In the genomic region with DNA sequence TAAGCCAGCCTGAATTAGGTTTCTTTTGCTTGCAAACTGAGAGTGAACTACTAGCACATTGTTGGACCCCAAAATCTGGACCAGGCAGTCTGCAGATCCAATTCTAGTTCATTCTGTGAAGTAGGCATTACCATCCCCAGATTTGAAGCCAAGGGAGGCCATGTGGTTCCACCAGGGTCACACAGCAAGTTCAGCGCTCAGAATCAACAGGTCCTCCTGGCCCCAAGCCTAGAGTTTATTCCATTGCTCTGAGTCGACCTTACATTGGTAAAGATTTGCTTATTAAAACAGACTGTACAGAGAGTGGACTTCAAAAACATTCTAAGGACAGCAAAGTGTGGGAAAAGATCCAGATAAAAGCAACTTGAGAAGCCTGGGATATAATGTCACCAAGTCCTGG, we compare ENCODE assay signal across 29 cellular contexts. TPM values are rescaled to one million over a fixed set of nuclear protein-coding genes. Genes with fewer than 3 reads are reported as not detected.
DNase-seq lines count a peak whose midpoint lies in the region; ATAC-seq and TF ChIP-seq lines count a peak whose summit lies in the region.
"Had no signal": no experiment of that assay in that cellular context is flagged by ENCODE, and none has a peak within 500 bp of the region (broad histone marks: within the 10 kb centered on the region; RNA-seq: fewer than 3 reads in every experiment).

No MANE protein-coding gene starts in this region.

- TF ChIP-seq CTCF in chondrocyte (IDR thresholded peaks at IDR 0.05) (no peak), osteocyte (IDR thresholded peaks at IDR 0.05) (no peak), uterus (IDR thresholded peaks at IDR 0.05) (no peak), endodermal cell (conservative IDR thresholded peaks at IDR 0.05) (no peak)

- H3K27ac ChIP-seq in uterus = peak overlapping the region in 1 of 2 donors; percentile 86
- no peak overlapping the region for H3K27ac ChIP-seq in endodermal cell (ENCODE audit: low read depth, low read length)
- H3K27ac ChIP-seq: A549, C4-2B, RWPE1 had no signal

- WGBS in endodermal cell (ENCODE audit: insufficient coverage in 1 of 2, insufficient read length in 1 of 2), 2 experiments = 90 to 97% methylated on average over 2 of the region's 2 CpGs

- no peaks in the 10 kb centered on the region for H3K36me3 ChIP-seq in MG63
- no peaks in the 10 kb centered on the region for H3K36me3 ChIP-seq in uterus
- no peaks in the 10 kb centered on the region for H3K36me3 ChIP-seq in endodermal cell (ENCODE audit: control insufficient read depth, insufficient read depth, low read length)
- H3K36me3 ChIP-seq: HAP-1 had no signal

- no peak for TF ChIP-seq POLR2A in uterus (IDR thresholded peaks at IDR 0.05)

- H3K4me3 Mint-ChIP-seq in chondrocyte (ENCODE audit: unreplicated experiment) = no peak overlapping the region
- H3K4me3 Mint-ChIP-seq in osteocyte (ENCODE audit: unreplicated experiment) = no peak overlapping the region
- no peak overlapping the region for H3K4me3 Mint-ChIP-seq in endodermal cell
- H3K4me3 Mint-ChIP-seq: B cell; CD8-positive, alpha-beta memory T cell had no signal

- H3K9ac ChIP-seq in endodermal cell (ENCODE audit: extremely low read depth, low read length, poor library complexity, severe bottlenecking) = no peak overlapping the region

- H3K27me3 Mint-ChIP-seq in chondrocyte (ENCODE audit: low read depth) (no peaks in the 10 kb centered on the region), osteocyte (ENCODE audit: unreplicated experiment) (no peaks in the 10 kb centered on the region), endodermal cell (ENCODE audit: insufficient read depth) (no peaks in the 10 kb centered on the region)

- ATAC-seq in GM19397 (IDR thresholded peaks at IDR 0.05; ENCODE audit: unreplicated experiment) = no peak
- ATAC-seq: GM12878 had no signal

- H3K4me3 ChIP-seq in MG63 (no peak overlapping the region), uterus (no peak overlapping the region), endodermal cell (ENCODE audit: low read length) (no peak overlapping the region)
- H3K4me3 ChIP-seq: A549, GM12878, HAP-1 had no signal

- H3K9me3 Mint-ChIP-seq in chondrocyte (ENCODE audit: low read depth) (no peaks in the 10 kb centered on the region), osteocyte (ENCODE audit: unreplicated experiment) (no peaks in the 10 kb centered on the region), endodermal cell (no peaks in the 10 kb centered on the region)
- H3K9me3 Mint-ChIP-seq: CD8-positive, alpha-beta memory T cell had no signal

- DNase-seq in MG63 (peak; percentile 39), chondrocyte (ENCODE audit: low spot score) (no peak), osteocyte (ENCODE audit: extremely low spot score, unreplicated experiment) (no peak), uterus (no peak), endodermal cell (no peak)
- no peak for DNase-seq in activated CD8-positive, alpha-beta memory T cell treated with anti-CD3 and anti-CD28 coated beads for 24 hours
- DNase-seq: CD8-positive, alpha-beta memory T cell; DMS 273 treated with DMSO at 0.1 percent for 48 hours; DMS79; EL; GDM1; GOT3; Kasumi-1; NCI-H1105 treated with DMSO at 0.1 percent for 48 hours; NCI-H146; NCI-H1930; NCI-H2107; NCI-H446 treated with DMSO at 0.1 percent for 48 hours; NCI-H526; NK-92 treated with Interleukin-12 subunit alpha and Interleukin-12 subunit beta, amount 100 ng/mL, for 24 hours; SHP77 had no signal

- H3K36me3 Mint-ChIP-seq in chondrocyte (ENCODE audit: low read depth) = no peaks in the 10 kb centered on the region
- H3K36me3 Mint-ChIP-seq in osteocyte (ENCODE audit: unreplicated experiment) = no peaks in the 10 kb centered on the region
- no peaks in the 10 kb centered on the region for H3K36me3 Mint-ChIP-seq in endodermal cell (ENCODE audit: low read depth)
- H3K36me3 Mint-ChIP-seq: CD8-positive, alpha-beta memory T cell; IgD-negative memory B cell had no signal

- intact Hi-C loops in uterus (cut with DNase I; ENCODE audit: low total_unique reads) = no loop called here

- no peaks in the 10 kb centered on the region for H3K9me3 ChIP-seq in MG63
- no peaks in the 10 kb centered on the region for H3K9me3 ChIP-seq in uterus
- H3K9me3 ChIP-seq in endodermal cell (ENCODE audit: control insufficient read depth, low read length) = no peaks in the 10 kb centered on the region
- H3K9me3 ChIP-seq: A549, HAP-1 had no signal

- H3K4me1 ChIP-seq in uterus (peaks cover 13 to 29% of the 10 kb centered on the region in 2 donors), endodermal cell (ENCODE audit: control insufficient read depth, insufficient read depth, low read length) (no peaks in the 10 kb centered on the region)
- H3K4me1 ChIP-seq: HAP-1 had no signal

- H3K27ac Mint-ChIP-seq in chondrocyte (ENCODE audit: unreplicated experiment) (peak overlapping the region; percentile 57), osteocyte (ENCODE audit: unreplicated experiment) (peak overlapping the region; percentile 23), endodermal cell (no peak overlapping the region)
- H3K27ac Mint-ChIP-seq: B cell; CD8-positive, alpha-beta memory T cell; IgD-negative memory B cell had no signal

- peaks cover 51% of the 10 kb centered on the region for H3K4me1 Mint-ChIP-seq in chondrocyte (ENCODE audit: low read depth)
- peaks cover 60% of the 10 kb centered on the region for H3K4me1 Mint-ChIP-seq in osteocyte (ENCODE audit: unreplicated experiment)
- no peaks in the 10 kb centered on the region for H3K4me1 Mint-ChIP-seq in endodermal cell
- H3K4me1 Mint-ChIP-seq: B cell; CD8-positive, alpha-beta memory T cell had no signal

- H3K27me3 ChIP-seq in MG63 = no peaks in the 10 kb centered on the region
- no peaks in the 10 kb centered on the region for H3K27me3 ChIP-seq in uterus
- no peaks in the 10 kb centered on the region for H3K27me3 ChIP-seq in endodermal cell (ENCODE audit: control insufficient read depth, insufficient read depth, low read length, poor library complexity, severe bottlenecking)

RNA-seq across cellular contexts. Expression of gene AFAP1L2, which starts 50.9 kb away (rescaled TPM):
- total RNA-seq in MG63 (2014; rRNA removed; shearing (Covaris generic); ENCODE audit: low replicate concordance) = 3.4 and 3.8 TPM in 2 replicates
- 1.6 to 2.9 TPM (median 1.8 TPM) in 3 replicates for total RNA-seq in chondrocyte
- 4.0 and 5.7 TPM in 2 replicates for total RNA-seq in osteocyte
- total RNA-seq in uterus = 10 to 100 TPM; 28.4 to 86.6 (median 48.6) TPM
- total RNA-seq in endodermal cell = 1 to 10 TPM; 1.5 to 2.2 TPM
- polyA plus RNA-seq in endodermal cell (2013, experiment 1 of 2) = 4.6 TPM
- polyA plus RNA-seq in endodermal cell (2013, experiment 2 of 2) = 3.9 TPM
